8 cellular contexts compared by ENCODE assay signal in the genomic region with DNA sequence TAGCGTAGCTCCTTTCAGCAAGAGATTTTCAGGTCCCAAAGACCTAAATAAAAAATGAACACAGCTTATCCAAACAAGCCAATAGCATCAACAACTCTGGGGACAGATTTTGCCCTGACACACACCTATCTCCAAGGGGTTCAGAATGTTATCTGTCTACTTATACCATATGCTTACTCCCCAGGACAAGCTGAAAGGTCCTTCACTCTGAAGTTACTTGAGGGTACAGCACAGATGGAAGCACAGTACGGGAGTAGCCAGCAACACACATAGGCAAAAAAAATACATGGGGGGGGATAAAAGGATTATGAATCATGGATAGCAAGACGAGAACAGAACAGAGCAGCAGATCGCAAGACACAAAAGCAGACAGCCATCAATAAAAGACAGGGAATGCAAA.
"Had no signal": no experiment of that assay in that cellular context is flagged by ENCODE, and none has a peak within 500 bp of the region (broad histone marks: within the 10 kb centered on the region; RNA-seq: fewer than 3 reads in every experiment).

No MANE protein-coding gene starts in this region.

- ATAC-seq: HCT116, HepG2 had no signal

- H3K4me3 ChIP-seq: HAP-1 had no signal

- H3K27ac ChIP-seq: HL-60 had no signal

- DNase-seq: GOT3, H7, HFFc6, KBM-7 had no signal

- H3K9me3 ChIP-seq: HAP-1 had no signal
